Comparison of ENCODE assay signal across 21 cellular contexts in the genomic region with DNA sequence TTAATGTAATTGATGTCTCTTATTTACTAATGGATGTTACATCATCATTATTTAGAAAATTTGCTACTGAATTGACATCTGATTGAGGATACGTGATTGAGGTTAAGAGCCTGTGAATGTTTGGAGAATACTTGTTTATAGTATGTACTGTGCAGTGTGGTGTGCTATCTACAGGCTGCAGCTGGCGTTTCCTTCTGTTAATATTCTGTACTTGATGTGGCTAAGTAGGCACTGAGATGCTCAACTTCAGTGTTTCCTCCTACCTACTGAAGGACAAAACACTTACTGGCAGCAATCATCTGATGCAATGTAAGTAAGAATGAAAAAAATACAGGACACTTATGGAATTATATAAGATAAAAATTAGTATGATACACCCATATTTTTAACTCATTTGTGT.
"Had no signal": no experiment of that assay in that cellular context is flagged by ENCODE, and none has a peak within 500 bp of the region (broad histone marks: within the 10 kb centered on the region; RNA-seq: fewer than 3 reads in every experiment).

No MANE protein-coding gene starts in this region.

- ATAC-seq: activated naive CD4-positive, alpha-beta T cell treated with anti-CD3 and anti-CD28 coated beads, Interleukin-2, amount 50 U/mL, for 72 hours; activated T-cell treated with anti-CD3 and anti-CD28 coated beads, Interleukin-2, amount 50 U/mL, for 72 hours; gastrocnemius medialis; left ventricle myocardium superior; right cardiac atrium had no signal

- H3K4me3 ChIP-seq: colonic mucosa, gastrocnemius medialis, transverse colon had no signal

- H3K9me3 ChIP-seq: colonic mucosa, gastrocnemius medialis, transverse colon had no signal

- DNase-seq: activated CD4-positive, alpha-beta T cell treated with anti-CD3 and anti-CD28 coated beads for 4 hours; activated CD4-positive, alpha-beta T cell treated with anti-CD3 and anti-CD28 coated beads, Interleukin-2, amount 50 U/mL, for 4 hours; activated naive CD4-positive, alpha-beta T cell; activated T-cell treated with anti-CD3 and anti-CD28 coated beads for 4 hours; activated T-cell treated with anti-CD3 and anti-CD28 coated beads, Interleukin-2, amount 50 U/mL, for 72 hours; anterior cingulate cortex; colonic mucosa; effector memory CD4-positive, alpha-beta T cell; erythroblast; gastrocnemius medialis; glutamatergic neuron; islet precursor cell; left ventricle myocardium superior; mammary epithelial cell; posterior cingulate gyrus; right cardiac atrium; stimulated activated CD4-positive, alpha-beta T cell treated with anti-CD3 and anti-CD28 coated beads, Interleukin-15, amount 100 ng/mL, for 24 hours; stimulated activated CD4-positive, alpha-beta T cell treated with anti-CD3 and anti-CD28 coated beads, Interleukin-2, amount 100 ng/mL, for 24 hours; stimulated activated naive CD4-positive, alpha-beta T cell; transverse colon had no signal

- H3K4me1 ChIP-seq: colonic mucosa, gastrocnemius medialis, transverse colon had no signal

- H3K27ac ChIP-seq: colonic mucosa, gastrocnemius medialis, transverse colon had no signal

- H3K36me3 ChIP-seq: colonic mucosa, gastrocnemius medialis, transverse colon had no signal

- H3K27me3 ChIP-seq: colonic mucosa, gastrocnemius medialis, transverse colon had no signal
